8 cellular contexts compared by ENCODE assay signal in genomic region chr7:92763636-92764423, GRCh38.
DNase-seq lines count a peak whose midpoint lies in the region; ATAC-seq, FAIRE-seq and TF ChIP-seq lines count a peak whose summit lies in the region.

No MANE protein-coding gene starts in this region.

- no peak overlapping the region for H3K27ac ChIP-seq in spleen

- no peaks in the 10 kb centered on the region for H3K36me3 ChIP-seq in spleen

- FAIRE-seq in frontal cortex (lab: Jason Lieb, UNC): no peak

- DNase-seq in AG10803 (ENCODE audit: low read depth) (peak; percentile 61), RKO (ENCODE audit: low spot score) (peak; percentile 39), head of caudate nucleus (peak in 24 of 42 donors; percentile 15 to 77 (median 47)), frontal cortex (ENCODE audit: low spot score in 2 of 2) (no peak), spleen (no peak), cortex of kidney (lab: John Stamatoyannopoulos, UW) (no peak)

- peaks cover 0 to 20% (median 10%) of the 10 kb centered on the region in 6 donors for H3K4me1 ChIP-seq in spleen

- TF ChIP-seq POLR2A in spleen (IDR thresholded peaks at IDR 0.05): no peak

- WGBS in spleen, 5 donors: 87 to 95% (median 93%) methylated on average over 4 of the region's 4 CpGs

- peak; percentile 30 for ATAC-seq in HG02798 (IDR thresholded peaks at IDR 0.05; ENCODE audit: poor library complexity, unreplicated experiment)
- no peak for ATAC-seq in GM18868 (IDR thresholded peaks at IDR 0.05; ENCODE audit: unreplicated experiment)

- no peaks in the 10 kb centered on the region for H3K27me3 ChIP-seq in spleen (replicated peaks in 1 of 7)

- intact Hi-C loops in head of caudate nucleus (cut with DNase I): no loop called here
- intact Hi-C loops in spleen (cut with DNase I; ENCODE audit: low total_unique reads): no loop called here

- no peaks in the 10 kb centered on the region for H3K9me3 ChIP-seq in spleen

- TF ChIP-seq CTCF in AG10803 (conservative IDR thresholded peaks at IDR 0.05; ENCODE audit: low read length) (0 out of 2 replicates have a peak, but pooled peaks have one; percentile 7), spleen (IDR thresholded peaks at IDR 0.05 in 8 of 11, conservative IDR thresholded peaks at IDR 0.05 in 3 of 11) (no peak)

- H3K4me3 ChIP-seq in AG10803 (ENCODE audit: low read length): no peak overlapping the region
- H3K4me3 ChIP-seq in spleen: no peak overlapping the region

Comparison
In these comparisons a context has a peak if more than half of its experiments do, and no peak if none do; other contexts are left out.
1. DNase-seq: peak in AG10803 (single experiment), RKO (single experiment) and head of caudate nucleus (24 of 42); none in frontal cortex (0 of 2), spleen (single experiment) and cortex of kidney (single experiment).